9 cellular contexts compared by ENCODE assay signal in the genomic region with DNA sequence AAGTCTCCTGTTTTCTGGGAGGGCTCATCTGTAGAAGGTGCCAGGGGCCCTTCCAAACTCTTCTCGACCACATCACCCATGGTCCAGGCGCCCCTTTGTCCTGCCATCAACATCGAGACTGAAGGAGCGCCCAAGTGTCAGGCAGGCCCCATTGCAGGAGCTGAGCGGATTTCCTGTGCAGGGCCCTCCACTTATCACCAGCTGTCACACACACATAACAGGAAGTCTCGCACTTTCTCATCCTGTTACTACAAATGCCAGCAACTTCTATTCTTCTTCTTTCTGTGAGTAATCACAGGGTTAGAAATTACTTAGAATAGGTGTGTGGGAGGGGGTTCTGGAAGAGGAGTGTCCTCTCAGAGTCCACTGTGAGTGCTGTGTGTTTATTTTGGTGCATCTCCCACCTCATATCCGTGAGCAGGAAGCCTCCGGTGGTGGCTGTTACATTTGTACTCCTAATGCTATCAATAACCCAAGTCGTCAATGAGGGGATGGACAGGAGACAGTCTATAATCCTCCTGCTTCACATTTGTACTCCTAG. TPM values are rescaled to one million over a fixed set of nuclear protein-coding genes. Genes with fewer than 3 reads are reported as not detected.
DNase-seq lines count a peak whose midpoint lies in the region; ATAC-seq and TF ChIP-seq lines count a peak whose summit lies in the region.
"Had no signal": no experiment of that assay in that cellular context is flagged by ENCODE, and none has a peak within 500 bp of the region (broad histone marks: within the 10 kb centered on the region; RNA-seq: fewer than 3 reads in every experiment).

A gene with protein sequence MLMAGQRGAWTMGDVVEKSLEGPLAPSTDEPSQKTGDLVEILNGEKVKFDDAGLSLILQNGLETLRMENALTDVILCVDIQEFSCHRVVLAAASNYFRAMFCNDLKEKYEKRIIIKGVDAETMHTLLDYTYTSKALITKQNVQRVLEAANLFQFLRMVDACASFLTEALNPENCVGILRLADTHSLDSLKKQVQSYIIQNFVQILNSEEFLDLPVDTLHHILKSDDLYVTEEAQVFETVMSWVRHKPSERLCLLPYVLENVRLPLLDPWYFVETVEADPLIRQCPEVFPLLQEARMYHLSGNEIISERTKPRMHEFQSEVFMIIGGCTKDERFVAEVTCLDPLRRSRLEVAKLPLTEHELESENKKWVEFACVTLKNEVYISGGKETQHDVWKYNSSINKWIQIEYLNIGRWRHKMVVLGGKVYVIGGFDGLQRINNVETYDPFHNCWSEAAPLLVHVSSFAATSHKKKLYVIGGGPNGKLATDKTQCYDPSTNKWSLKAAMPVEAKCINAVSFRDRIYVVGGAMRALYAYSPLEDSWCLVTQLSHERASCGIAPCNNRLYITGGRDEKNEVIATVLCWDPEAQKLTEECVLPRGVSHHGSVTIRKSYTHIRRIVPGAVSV (minus strand): TSS at position 166 of the 541 bp plus-strand sequence. CDS start 53 bp downstream, at position 113.

- H3K9me3 ChIP-seq in CD4-positive, CD25-positive, alpha-beta regulatory T cell (ENCODE audit: control insufficient read depth in 2 of 2, low read length in 2 of 2) = no peaks in the 10 kb centered on the region
- no peaks in the 10 kb centered on the region for H3K9me3 ChIP-seq in heart left ventricle

- 41 to 55% (median 51%) methylated on average over 9 of the region's 9 CpGs for WGBS in heart left ventricle, 4 donors

- peaks cover 4% of the 10 kb centered on the region for H3K27me3 Mint-ChIP-seq in CD4-positive, CD25-positive, alpha-beta regulatory T cell
- H3K27me3 Mint-ChIP-seq in activated CD8-positive, alpha-beta memory T cell treated with anti-CD3 and anti-CD28 coated beads, Interleukin-2, amount 10 ng/mL, durations not matched to agents 7 days and 5 days = no peaks in the 10 kb centered on the region

- peak within 1 kb of the TSS; percentile 98 to 100 (median 99) for H3K4me3 Mint-ChIP-seq in CD4-positive, CD25-positive, alpha-beta regulatory T cell
- peak within 1 kb of the TSS; percentile 90 for H3K4me3 Mint-ChIP-seq in activated CD8-positive, alpha-beta memory T cell treated with anti-CD3 and anti-CD28 coated beads, Interleukin-2, amount 10 ng/mL, durations not matched to agents 7 days and 5 days

- DNase-seq in CD4-positive, CD25-positive, alpha-beta regulatory T cell = peak; percentile 51 to 92 (median 74)
- DNase-seq in Kasumi-1 (lab: John Stamatoyannopoulos, UW) (peak; percentile 94 to 97), heart left ventricle (peak; percentile 51 to 76 (median 64)), middle frontal gyrus (ENCODE audit: extremely low spot score, low spot score) (no peak), inferior parietal cortex (ENCODE audit: extremely low spot score) (no peak)
- peak; percentile 88 for DNase-seq in activated CD8-positive, alpha-beta memory T cell treated with anti-CD3 and anti-CD28 coated beads, Interleukin-2, amount 10 ng/mL, durations not matched to agents 7 days and 5 days
- peak; percentile 53 for DNase-seq in stimulated activated CD8-positive, alpha-beta memory T cell treated with anti-CD3 and anti-CD28 coated beads, Interleukin-12 subunit alpha, Interleukin-12 subunit beta, amount 100 ng/mL, for 1 hour (ENCODE audit: low read depth)

- peaks cover 21 to 58% (median 45%) of the 10 kb centered on the region in 4 donors for H3K4me1 Mint-ChIP-seq in CD4-positive, CD25-positive, alpha-beta regulatory T cell
- peaks cover 57% of the 10 kb centered on the region for H3K4me1 Mint-ChIP-seq in activated CD8-positive, alpha-beta memory T cell treated with anti-CD3 and anti-CD28 coated beads, Interleukin-2, amount 10 ng/mL, durations not matched to agents 7 days and 5 days

- peaks cover 48% of the 10 kb centered on the region for H3K4me1 ChIP-seq in CD4-positive, CD25-positive, alpha-beta regulatory T cell (ENCODE audit: control insufficient read depth, insufficient read depth, low read length, poor library complexity, severe bottlenecking)
- peaks cover 0 to 43% (median 5%) of the 10 kb centered on the region in 12 donors for H3K4me1 ChIP-seq in heart left ventricle

- peak in 1 of 2 donors; percentile 22 for TF ChIP-seq POLR2A in heart left ventricle (IDR thresholded peaks at IDR 0.05)

- peak within 1 kb of the TSS; percentile 96 for H3K4me3 ChIP-seq in CD4-positive, CD25-positive, alpha-beta regulatory T cell (ENCODE audit: low read depth, low read length)
- H3K4me3 ChIP-seq in heart left ventricle = peak within 1 kb of the TSS in 10 of 12 donors; percentile 1 to 53 (median 31)

- peaks cover 15% of the 10 kb centered on the region for H3K36me3 Mint-ChIP-seq in CD4-positive, CD25-positive, alpha-beta regulatory T cell
- H3K36me3 Mint-ChIP-seq in activated CD8-positive, alpha-beta memory T cell treated with anti-CD3 and anti-CD28 coated beads, Interleukin-2, amount 10 ng/mL, durations not matched to agents 7 days and 5 days = peaks cover 14% of the 10 kb centered on the region

- H3K9me3 Mint-ChIP-seq in CD4-positive, CD25-positive, alpha-beta regulatory T cell = no peaks in the 10 kb centered on the region
- no peaks in the 10 kb centered on the region for H3K9me3 Mint-ChIP-seq in activated CD8-positive, alpha-beta memory T cell treated with anti-CD3 and anti-CD28 coated beads, Interleukin-2, amount 10 ng/mL, durations not matched to agents 7 days and 5 days (ENCODE audit: low read depth)

- H3K27ac Mint-ChIP-seq in CD4-positive, CD25-positive, alpha-beta regulatory T cell = peak within 1 kb of the TSS; percentile 96 to 99 (median 99)
- peak within 1 kb of the TSS; percentile 98 for H3K27ac Mint-ChIP-seq in activated CD8-positive, alpha-beta memory T cell treated with anti-CD3 and anti-CD28 coated beads, Interleukin-2, amount 10 ng/mL, durations not matched to agents 7 days and 5 days

- H3K27ac ChIP-seq in CD4-positive, CD25-positive, alpha-beta regulatory T cell (ENCODE audit: insufficient read depth, low read length, poor library complexity, severe bottlenecking) = peak within 1 kb of the TSS; percentile 91
- H3K27ac ChIP-seq in heart left ventricle = peak within 1 kb of the TSS; percentile 2 to 88 (median 70)
- H3K27ac ChIP-seq: C4-2B had no signal

- H3K36me3 ChIP-seq in CD4-positive, CD25-positive, alpha-beta regulatory T cell (ENCODE audit: control insufficient read depth, insufficient read depth, low read length) = no peaks in the 10 kb centered on the region
- no peaks in the 10 kb centered on the region for H3K36me3 ChIP-seq in heart left ventricle

- no peak for TF ChIP-seq CTCF in heart left ventricle (IDR thresholded peaks at IDR 0.05)

- peak; percentile 95 for ATAC-seq in CD4-positive, CD25-positive, alpha-beta regulatory T cell (ENCODE audit: low read depth in 2 of 2)
- ATAC-seq in GM21423 (IDR thresholded peaks at IDR 0.05; ENCODE audit: unreplicated experiment) (peak; percentile 93), heart left ventricle (peak; percentile 74 to 93 (median 82))
- ATAC-seq in activated CD8-positive, alpha-beta memory T cell treated with anti-CD3 and anti-CD28 coated beads, Interleukin-2, amount 10 ng/mL, durations not matched to agents 7 days and 5 days = peak; percentile 89

- intact Hi-C loops in heart left ventricle (cut with DNase I) = loop anchor here in 2 of 10 donors (5.0 to 10.0 kb wide), 2 partner anchors 68 to 81 kb away; no protein-coding TSS in a partner anchor

- no peaks in the 10 kb centered on the region for H3K27me3 ChIP-seq in CD4-positive, CD25-positive, alpha-beta regulatory T cell (ENCODE audit: control insufficient read depth, insufficient read depth, low read length)
- no peaks in the 10 kb centered on the region for H3K27me3 ChIP-seq in heart left ventricle

- CTCF ChIA-PET in activated CD8-positive, alpha-beta memory T cell treated with anti-CD3 and anti-CD28 coated beads, Interleukin-2, amount 10 ng/mL, durations not matched to agents 7 days and 5 days (lab: Charles Lee) = interaction anchor here (0.7 to 1.3 kb wide), 3 partner anchors 27 to 86 kb away, joined by 3 to 4 read pairs (median 3); no protein-coding TSS in a partner anchor

RNA-seq across cellular contexts. Expression of the gene that starts here (rescaled TPM):
- total RNA-seq in CD4-positive, CD25-positive, alpha-beta regulatory T cell = 48.2 TPM
- 10 to 100 TPM; 17.8 to 21.8 (median 19.3) TPM for polyA plus RNA-seq in CD4-positive, CD25-positive, alpha-beta regulatory T cell
- 10 to 100 TPM; 30.9 to 31.5 TPM for total RNA-seq in activated CD8-positive, alpha-beta memory T cell treated with anti-CD3 and anti-CD28 coated beads, Interleukin-2, amount 10 ng/mL, durations not matched to agents 7 days and 5 days
- 1 to 10 TPM in 5 of 9 donors, under 1 TPM in 4; 0.67 to 8.1 (median 1.1) TPM for total RNA-seq in heart left ventricle
- under 1 TPM; 0.46 to 0.82 TPM for polyA plus RNA-seq in heart left ventricle

Comparison
In these comparisons a context has a peak if more than half of its experiments do, and no peak if none do; other contexts are left out.
1. RNA of the gene that starts here (polyA plus RNA-seq): 17.8 to 21.8 TPM in CD4-positive, CD25-positive, alpha-beta regulatory T cell; 0.46 to 0.82 TPM in heart left ventricle; every median in the first group is over 10 times any median in the second.
2. DNase-seq: peak in CD4-positive, CD25-positive, alpha-beta regulatory T cell (3 of 3), Kasumi-1 (2 of 2), activated CD8-positive, alpha-beta memory T cell treated with anti-CD3 and anti-CD28 coated beads, Interleukin-2, amount 10 ng/mL, durations not matched to agents 7 days and 5 days (single experiment), heart left ventricle (5 of 5) and stimulated activated CD8-positive, alpha-beta memory T cell treated with anti-CD3 and anti-CD28 coated beads, Interleukin-12 subunit alpha, Interleukin-12 subunit beta, amount 100 ng/mL, for 1 hour (single experiment); none in middle frontal gyrus (single experiment) and inferior parietal cortex (single experiment).
3. Peak in every context shown above with its lines, with median percentiles within 50 percentile points of each other: ATAC-seq.